In genomic region chr2:147910990-147911473, GRCh38 we compare ENCODE assay signal across 8 cellular contexts.
DNase-seq lines count a peak whose midpoint lies in the region; ATAC-seq and TF ChIP-seq lines count a peak whose summit lies in the region.

No MANE protein-coding gene starts in this region.

- H3K9ac ChIP-seq in SK-N-SH (no peak overlapping the region), colonic mucosa (ENCODE audit: low read depth in 2 of 2, low read length in 2 of 2) (no peak overlapping the region)

- H3K36me3 Mint-ChIP-seq in memory B cell, result peaks cover 7% of the 10 kb centered on the region

- CTCF ChIA-PET in SK-N-SH (lab: Yijun Ruan, JAX), result interaction anchor here (0.6 to 3.3 kb wide), 36 partner anchors 9 to 1177 kb away, joined by 3 to 31 read pairs (median 4); partner anchors contain the start of gene ACVR2A

- no peaks in the 10 kb centered on the region for H3K36me3 ChIP-seq in GM06990 (ENCODE audit: control insufficient read depth, insufficient read depth, low read length)
- peaks cover 0 to 3% of the 10 kb centered on the region in 2 experiments for H3K36me3 ChIP-seq in SK-N-SH (replicated peaks in 1 of 2; ENCODE audit: control insufficient read depth in 1 of 2, insufficient read depth in 2 of 2, low read length in 1 of 2)
- H3K36me3 ChIP-seq in colonic mucosa, result no peaks in the 10 kb centered on the region
- H3K36me3 ChIP-seq in aorta (ENCODE audit: control insufficient read depth in 1 of 2, insufficient read depth in 2 of 2, low read length in 1 of 2), result no peaks in the 10 kb centered on the region

- H3K27me3 ChIP-seq in GM06990 (replicated peaks; ENCODE audit: control insufficient read depth, insufficient read depth, low read length) (no peaks in the 10 kb centered on the region), SK-N-SH (ENCODE audit: insufficient read depth) (no peaks in the 10 kb centered on the region), colonic mucosa (no peaks in the 10 kb centered on the region), aorta (ENCODE audit: control insufficient read depth in 1 of 2, insufficient read depth in 2 of 2, low read length in 1 of 2) (no peaks in the 10 kb centered on the region)

- no peak overlapping the region for H2AFZ ChIP-seq in SK-N-SH (ENCODE audit: low read depth)

- TF ChIP-seq CTCF in GM06990 (IDR thresholded peaks at IDR 0.05; ENCODE audit: insufficient read depth, low read length, poor library complexity, severe bottlenecking), result peak; percentile 61
- TF ChIP-seq CTCF in SK-N-SH (IDR thresholded peaks at IDR 0.05), result peak; percentile 87
- peak; percentile 72 for TF ChIP-seq CTCF in colonic mucosa (IDR thresholded peaks at IDR 0.05)

- no peak overlapping the region for H3K27ac Mint-ChIP-seq in memory B cell

- H3K9me3 Mint-ChIP-seq in memory B cell, result no peaks in the 10 kb centered on the region

- intact Hi-C loops in colonic mucosa (cut with DNase I) (loop anchor here (5.0 to 10.0 kb wide), 3 partner anchors 576 to 1176 kb away; no protein-coding TSS in a partner anchor), aorta (cut with DNase I) (loop anchor here in 1 of 2 donors (10.0 kb wide), 1 partner anchor 1176 kb away; no protein-coding TSS in a partner anchor)

- TF ChIP-seq EP300 in SK-N-SH (IDR thresholded peaks at IDR 0.05; ENCODE audit: borderline replicate concordance in 1 of 2, low read depth in 1 of 2, low read length in 1 of 2), result no peak

- peak; percentile 89 for TF ChIP-seq RAD21 in SK-N-SH (IDR thresholded peaks at IDR 0.05; ENCODE audit: low read length)

- no peak overlapping the region for H3K4me2 ChIP-seq in SK-N-SH

- H3K4me3 Mint-ChIP-seq in memory B cell, result no peak overlapping the region

- H3K9me3 ChIP-seq in SK-N-SH (no peaks in the 10 kb centered on the region), colonic mucosa (no peaks in the 10 kb centered on the region), aorta (ENCODE audit: control insufficient read depth, low read length) (no peaks in the 10 kb centered on the region)

- no peaks in the 10 kb centered on the region for H3K4me1 Mint-ChIP-seq in memory B cell

- no peaks in the 10 kb centered on the region for H3K9me2 ChIP-seq in SK-N-SH

- no peaks in the 10 kb centered on the region for H3K27me3 Mint-ChIP-seq in memory B cell

- peaks cover 5% of the 10 kb centered on the region for H3F3A ChIP-seq in SK-N-SH (replicated peaks; ENCODE audit: insufficient read depth)

- no peaks in the 10 kb centered on the region for H3K79me2 ChIP-seq in SK-N-SH (ENCODE audit: insufficient read depth)

- POLR2A ChIA-PET in SK-N-SH (lab: Yijun Ruan, JAX), result no interaction called here

- ATAC-seq in memory B cell (ENCODE audit: low read depth) (no peak), aorta (ENCODE audit: low FRiP score) (peak; percentile 81), GM18520 (IDR thresholded peaks at IDR 0.05; ENCODE audit: unreplicated experiment) (no peak)

- WGBS in SK-N-SH (ENCODE audit: low lambda C conversion rate), result 3% methylated on average over 2 of the region's 2 CpGs
- whole genome bisulfite sequencing in aorta, 2 donors, result 0% methylated on average over 2 of the region's 2 CpGs

- DNase-seq in AG08395 (ENCODE audit: low spot score) (peak; percentile 37), GM06990 (ENCODE audit: extremely low read depth, insufficient read length) (peak; percentile 8), NCI-H1048 (lab: John Stamatoyannopoulos, UW) (peak; percentile 28), SK-N-SH (no peak), colonic mucosa (peak; percentile 26), memory B cell (ENCODE audit: low spot score in 2 of 2) (peak; percentile 16 to 44), aorta (no peak)

- H3K27ac ChIP-seq in SK-N-SH (ENCODE audit: low read depth in 2 of 2, low read length in 1 of 2), result no peak overlapping the region
- H3K27ac ChIP-seq in colonic mucosa, result no peak overlapping the region
- H3K27ac ChIP-seq in aorta (ENCODE audit: low read depth in 1 of 2, low read length in 2 of 2), result no peak overlapping the region

- H4K20me1 ChIP-seq in SK-N-SH (ENCODE audit: insufficient read depth), result no peaks in the 10 kb centered on the region

- H3K4me3 ChIP-seq in GM06990 (replicated peaks; ENCODE audit: low read depth, low read length) (no peak overlapping the region), SK-N-SH (ENCODE audit: low read depth in 2 of 2, low read length in 1 of 2) (no peak overlapping the region; a peak in 1 of 4 replicates), colonic mucosa (no peak overlapping the region), aorta (ENCODE audit: low read length in 2 of 2) (no peak overlapping the region)

- H3K4me1 ChIP-seq in SK-N-SH (ENCODE audit: control insufficient read depth in 1 of 2, insufficient read depth in 2 of 2, low read depth in 1 of 2, low read length in 1 of 2) (peaks cover 16 to 18% of the 10 kb centered on the region in 2 experiments; a peak in 3 of 4 replicates), colonic mucosa (no peaks in the 10 kb centered on the region), aorta (ENCODE audit: control insufficient read depth in 1 of 2, insufficient read depth in 2 of 2, low read length in 2 of 2) (no peaks in the 10 kb centered on the region)

TF ChIP-seq in SK-N-SH, 30 proteins besides CTCF, POLR2A, EP300 and RAD21:
- TF ChIP-seq SMC3 (IDR thresholded peaks at IDR 0.05; ENCODE audit: low read depth, low read length) (peak; percentile 62), USF2 (IDR thresholded peaks at IDR 0.05; ENCODE audit: borderline replicate concordance, low read depth, low read length) (no peak), NFIC (IDR thresholded peaks at IDR 0.05; ENCODE audit: borderline replicate concordance) (0 out of 2 replicates have a peak, but pooled peaks have one; percentile 4), FOXJ3 (CRISPR knock-in tag; IDR thresholded peaks at IDR 0.05) (no peak), ZBTB33 (IDR thresholded peaks at IDR 0.05; ENCODE audit: borderline replicate concordance, low read depth) (no peak)

Comparison
In these comparisons a context has a peak if more than half of its experiments do, and no peak if none do; other contexts are left out.
1. DNase-seq: peak in AG08395 (single experiment), GM06990 (single experiment), NCI-H1048 (single experiment), colonic mucosa (single experiment) and memory B cell (2 of 2); none in SK-N-SH (single experiment) and aorta (0 of 2).
2. Peak in every context shown above with its lines, with median percentiles within 50 percentile points of each other: CTCF ChIP-seq.